Comparison of ENCODE assay signal across 34 cellular contexts in genomic region chr7:127556404-127556803, GRCh38. TPM values are rescaled to one million over a fixed set of nuclear protein-coding genes. Genes with fewer than 3 reads are reported as not detected.
"Had no signal": no experiment of that assay in that cellular context is flagged by ENCODE, and none has a peak within 500 bp of the region (broad histone marks: within the 10 kb centered on the region; RNA-seq: fewer than 3 reads in every experiment).

No MANE protein-coding gene starts in this region.

- ATAC-seq: activated naive CD4-positive, alpha-beta T cell treated with anti-CD3 and anti-CD28 coated beads, Interleukin-2, amount 50 U/mL, for 72 hours; activated naive CD8-positive, alpha-beta T cell treated with anti-CD3 and anti-CD28 coated beads, Interleukin-2, amount 50 U/mL, for 24 hours; activated T-cell treated with anti-CD3 and anti-CD28 coated beads, Interleukin-2, amount 50 U/mL, for 4 hours; activated T-cell treated with anti-CD3 and anti-CD28 coated beads, Interleukin-2, amount 50 U/mL, for 72 hours; activated T-helper 17 cell treated with anti-CD3 and anti-CD28 coated beads, Interleukin-2, amount 50 U/mL, for 72 hours; body of pancreas had no signal

- H3K9me3 ChIP-seq: adrenal gland, ascending aorta, body of pancreas, breast epithelium had no signal

- H3K27me3 ChIP-seq: adrenal gland, ascending aorta, body of pancreas, brain microvascular endothelial cell, breast epithelium, cardiac muscle cell had no signal

- DNase-seq: activated effector memory CD4-positive, alpha-beta T cell treated with anti-CD3 and anti-CD28 coated beads, Interleukin-2, amount 50 U/mL, for 16 hours; activated effector memory CD4-positive, alpha-beta T cell treated with Interleukin-2 at 50 U/mL for 16 hours; activated gamma-delta T cell; activated gamma-delta T cell treated with Interleukin-2 at 50 U/mL for 16 hours; activated naive CD4-positive, alpha-beta T cell; activated naive CD4-positive, alpha-beta T cell treated with anti-CD3 and anti-CD28 coated beads for 36 hours; activated naive CD4-positive, alpha-beta T cell treated with anti-CD3 and anti-CD28 coated beads, Interleukin-2, amount 10 ng/mL, durations not matched to agents 7 days and 5 days; activated naive CD4-positive, alpha-beta T cell treated with anti-CD3 and anti-CD28 coated beads, Interleukin-2, amount 50 U/mL, for 16 hours; activated naive CD4-positive, alpha-beta T cell treated with Interleukin-2 at 50 U/mL for 16 hours; activated naive CD8-positive, alpha-beta T cell treated with anti-CD3 and anti-CD28 coated beads for 36 hours; activated naive CD8-positive, alpha-beta T cell treated with anti-CD3 and anti-CD28 coated beads, Interleukin-2, amount 10 ng/mL, durations not matched to agents 7 days and 5 days; activated naive CD8-positive, alpha-beta T cell treated with anti-CD3 and anti-CD28 coated beads, Interleukin-2, amount 50 U/mL, for 24 hours; activated T-cell treated with anti-CD3 and anti-CD28 coated beads, Interleukin-2, amount 50 U/mL, for 24 hours; activated T-cell treated with anti-CD3 and anti-CD28 coated beads, Interleukin-2, amount 50 U/mL, for 4 hours; activated T-cell treated with anti-CD3 and anti-CD28 coated beads, Interleukin-2, amount 50 U/mL, for 48 hours; activated T-cell treated with anti-CD3 and anti-CD28 coated beads, Interleukin-2, amount 50 U/mL, for 72 hours; adrenal gland; amniotic stem cell; amygdala; anterior cingulate cortex; aorta; body of pancreas; brain microvascular endothelial cell; caudate nucleus; central memory CD4-positive, alpha-beta T cell; cerebellar nuclear complex had no signal

- H3K36me3 ChIP-seq: adrenal gland, ascending aorta, brain microvascular endothelial cell, breast epithelium, cardiac muscle cell had no signal

- FAIRE-seq: astrocyte, bronchial epithelial cell had no signal

- H3K4me1 ChIP-seq: adrenal gland, ascending aorta, body of pancreas, breast epithelium had no signal

- H3K27ac ChIP-seq: adrenal gland, ascending aorta, body of pancreas, brain microvascular endothelial cell, breast epithelium, cardiac muscle cell had no signal

- H3K4me3 ChIP-seq: adrenal gland, ascending aorta, body of pancreas, breast epithelium, cardiac muscle cell had no signal

RNA-seq across cellular contexts. Expression of gene FSCN3, which starts 37.1 kb away (rescaled TPM):
- total RNA-seq: ascending aorta, chondrocyte had no signal
- polyA plus RNA-seq: aorta had no signal
